Comparison of ENCODE assay signal across 9 cellular contexts in the genomic region with DNA sequence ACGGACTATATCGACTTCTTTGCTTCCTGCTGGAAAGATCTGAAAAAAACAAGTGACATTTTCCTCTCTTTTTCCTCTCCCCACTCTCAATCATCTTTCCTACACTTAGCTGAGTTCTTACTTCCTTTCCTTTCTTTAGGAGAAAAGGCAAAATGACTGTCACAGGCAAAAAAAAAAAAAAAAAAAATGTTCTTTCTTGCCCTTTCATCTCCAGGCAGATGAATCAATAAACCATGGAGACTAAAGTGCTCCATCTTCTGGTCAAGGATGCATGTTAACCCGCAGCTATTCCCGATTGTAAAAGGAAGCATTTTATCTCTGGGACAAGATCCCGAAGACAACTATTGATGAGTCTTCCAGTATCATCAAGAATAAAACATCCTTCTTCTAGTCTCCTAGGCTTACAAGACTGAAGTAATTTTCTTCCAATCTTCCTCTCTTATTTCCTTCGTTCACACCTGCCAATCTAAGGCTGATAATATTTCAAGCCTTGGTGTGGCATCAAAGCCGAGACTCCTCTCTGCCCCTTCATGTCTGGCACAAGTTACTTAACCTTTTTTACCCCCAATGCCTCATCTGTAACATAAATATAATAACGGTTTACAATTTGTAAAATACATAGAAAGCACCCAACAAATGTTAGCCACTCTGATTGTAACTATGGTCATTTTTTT.
A peak's percentile ranks its signal among the peaks of the same experiment; 100 is the strongest.
DNase-seq lines count a peak whose midpoint lies in the region; ATAC-seq and TF ChIP-seq lines count a peak whose summit lies in the region.
"Had no signal": no experiment of that assay in that cellular context is flagged by ENCODE, and none has a peak within 500 bp of the region (broad histone marks: within the 10 kb centered on the region; RNA-seq: fewer than 3 reads in every experiment).

No MANE protein-coding gene starts in this region.

- ATAC-seq in left ventricle myocardium superior (peak; percentile 32), GM19328 (IDR thresholded peaks at IDR 0.05; ENCODE audit: unreplicated experiment) (no peak), GM21390 (IDR thresholded peaks at IDR 0.05; ENCODE audit: unreplicated experiment) (no peak)
- no peak for ATAC-seq in stimulated activated naive B cell treated with anti-CD40 and anti-IgM and Interleukin-4, amounts not matched to agents 10 μg/mL and 1 μg/mL and 100 μg/mL, for 72 hours (replicated peaks)

- TF ChIP-seq RAD21 in Ishikawa (IDR thresholded peaks at IDR 0.05; ENCODE audit: low read depth): peak; percentile 35; the same call in 1 of the 2 replicates

- intact Hi-C loops in left ventricle myocardium superior (cut with micrococcal nuclease): no loop called here

- H3K4me1 Mint-ChIP-seq in stimulated activated naive B cell treated with anti-CD40 and anti-IgM and Interleukin-4, amounts not matched to agents 10 μg/mL and 1 μg/mL and 100 μg/mL, for 72 hours: peaks cover 12 to 18% of the 10 kb centered on the region in 2 donors

- H3K27ac Mint-ChIP-seq in stimulated activated naive B cell treated with anti-CD40 and anti-IgM and Interleukin-4, amounts not matched to agents 10 μg/mL and 1 μg/mL and 100 μg/mL, for 72 hours: peak overlapping the region; percentile 31

- H3K4me3 Mint-ChIP-seq in stimulated activated naive B cell treated with anti-CD40 and anti-IgM and Interleukin-4, amounts not matched to agents 10 μg/mL and 1 μg/mL and 100 μg/mL, for 72 hours: peak overlapping the region; percentile 42 to 60

- TF ChIP-seq EP300 in Ishikawa (IDR thresholded peaks at IDR 0.05; ENCODE audit: borderline replicate concordance): no peak

- H3K36me3 Mint-ChIP-seq in stimulated activated naive B cell treated with anti-CD40 and anti-IgM and Interleukin-4, amounts not matched to agents 10 μg/mL and 1 μg/mL and 100 μg/mL, for 72 hours: no peaks in the 10 kb centered on the region
- H3K36me3 Mint-ChIP-seq: T-cell had no signal

- H3K27me3 Mint-ChIP-seq in stimulated activated naive B cell treated with anti-CD40 and anti-IgM and Interleukin-4, amounts not matched to agents 10 μg/mL and 1 μg/mL and 100 μg/mL, for 72 hours: no peaks in the 10 kb centered on the region
- H3K27me3 Mint-ChIP-seq: T-cell had no signal

- H3K9me3 Mint-ChIP-seq in stimulated activated naive B cell treated with anti-CD40 and anti-IgM and Interleukin-4, amounts not matched to agents 10 μg/mL and 1 μg/mL and 100 μg/mL, for 72 hours: no peaks in the 10 kb centered on the region
- H3K9me3 Mint-ChIP-seq: T-cell had no signal

- peak; percentile 32 for DNase-seq in DMS114 treated with DMSO at 0.1 percent for 48 hours (lab: John Stamatoyannopoulos, UW; ENCODE audit: unreplicated experiment)
- DNase-seq in T1000 (lab: John Stamatoyannopoulos, UW): peak; percentile 72
- no peak for DNase-seq in left ventricle myocardium superior
- DNase-seq in stimulated activated naive B cell treated with anti-CD40 and anti-IgM and Interleukin-4, amounts not matched to agents 10 μg/mL and 1 μg/mL and 100 μg/mL, for 72 hours: no peak
- DNase-seq in activated CD4-positive, alpha-beta T cell treated with anti-CD3 and anti-CD28 coated beads, Interleukin-2, amount 50 U/mL, for 48 hours: no peak
- DNase-seq: T-cell had no signal

TF ChIP-seq in Ishikawa, 13 proteins besides CTCF, POLR2A, EP300 and RAD21:
- TF ChIP-seq, protein P1, sequence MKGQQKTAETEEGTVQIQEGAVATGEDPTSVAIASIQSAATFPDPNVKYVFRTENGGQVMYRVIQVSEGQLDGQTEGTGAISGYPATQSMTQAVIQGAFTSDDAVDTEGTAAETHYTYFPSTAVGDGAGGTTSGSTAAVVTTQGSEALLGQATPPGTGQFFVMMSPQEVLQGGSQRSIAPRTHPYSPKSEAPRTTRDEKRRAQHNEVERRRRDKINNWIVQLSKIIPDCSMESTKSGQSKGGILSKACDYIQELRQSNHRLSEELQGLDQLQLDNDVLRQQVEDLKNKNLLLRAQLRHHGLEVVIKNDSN (IDR thresholded peaks at IDR 0.05): no peak
- no peak for TF ChIP-seq CEBPB (IDR thresholded peaks at IDR 0.05)
- TF ChIP-seq TCF12 (IDR thresholded peaks at IDR 0.05; ENCODE audit: low read depth): no peak
- no peak for TF ChIP-seq ZBTB7A (IDR thresholded peaks at IDR 0.05; ENCODE audit: low read depth)
- no peak for TF ChIP-seq TAF1 (IDR thresholded peaks at IDR 0.05; ENCODE audit: low read depth)
- no peak for TF ChIP-seq FOXM1 (IDR thresholded peaks at IDR 0.05; ENCODE audit: borderline replicate concordance, low read depth)
- TF ChIP-seq EGR1 (IDR thresholded peaks at IDR 0.05): no peak

Comparison
In these comparisons a context has a peak if more than half of its experiments do, and no peak if none do; other contexts are left out.
1. DNase-seq: peak in DMS114 treated with DMSO at 0.1 percent for 48 hours (single experiment) and T1000 (single experiment); none in left ventricle myocardium superior (single experiment), stimulated activated naive B cell treated with anti-CD40 and anti-IgM and Interleukin-4, amounts not matched to agents 10 μg/mL and 1 μg/mL and 100 μg/mL, for 72 hours (single experiment) and activated CD4-positive, alpha-beta T cell treated with anti-CD3 and anti-CD28 coated beads, Interleukin-2, amount 50 U/mL, for 48 hours (0 of 2).